11 cellular contexts compared by ENCODE assay signal in genomic region chr2:96061197-96061817, GRCh38. TPM values are rescaled to one million over a fixed set of nuclear protein-coding genes. Genes with fewer than 3 reads are reported as not detected.
DNase-seq lines count a peak whose midpoint lies in the region; ATAC-seq and TF ChIP-seq lines count a peak whose summit lies in the region.
"Not testable (repeated sequence)": the region's sequence is repeated elsewhere in the genome, so short reads cannot be mapped to it uniquely, and the experiment has no call there.
"Had no signal": no experiment of that assay in that cellular context is flagged by ENCODE, and none has a peak within 500 bp of the region (broad histone marks: within the 10 kb centered on the region; RNA-seq: fewer than 3 reads in every experiment).

No MANE protein-coding gene starts in this region.

- H3K27ac ChIP-seq in angular gyrus (ENCODE audit: low read depth, low read length): peak overlapping the region; percentile 76
- H3K27ac ChIP-seq in coronary artery: not testable (repeated sequence)

- intact Hi-C loops in Right ventricle myocardium inferior (cut with DNase I); posterior vena cava (cut with DNase I): not testable (repeated sequence)

- ATAC-seq in Right ventricle myocardium inferior: not testable (repeated sequence)

- H3K36me3 Mint-ChIP-seq in activated CD4-positive, alpha-beta memory T cell treated with anti-CD3 and anti-CD28 coated beads, Interleukin-2, amount 10 ng/mL, durations not matched to agents 7 days and 5 days (ENCODE audit: low read depth): not testable (repeated sequence)

- not testable (repeated sequence) for H3K27me3 Mint-ChIP-seq in activated CD4-positive, alpha-beta memory T cell treated with anti-CD3 and anti-CD28 coated beads, Interleukin-2, amount 10 ng/mL, durations not matched to agents 7 days and 5 days

- POLR2A ChIA-PET in activated CD4-positive, alpha-beta memory T cell treated with anti-CD3 and anti-CD28 coated beads, Interleukin-2, amount 10 ng/mL, durations not matched to agents 7 days and 5 days (lab: Charles Lee): not testable (repeated sequence)

- H3K9me3 Mint-ChIP-seq in activated CD4-positive, alpha-beta memory T cell treated with anti-CD3 and anti-CD28 coated beads, Interleukin-2, amount 10 ng/mL, durations not matched to agents 7 days and 5 days: not testable (repeated sequence)

- not testable (repeated sequence) for H3K4me3 Mint-ChIP-seq in activated CD4-positive, alpha-beta memory T cell treated with anti-CD3 and anti-CD28 coated beads, Interleukin-2, amount 10 ng/mL, durations not matched to agents 7 days and 5 days

- not testable (repeated sequence) for H3K4me1 Mint-ChIP-seq in activated CD4-positive, alpha-beta memory T cell treated with anti-CD3 and anti-CD28 coated beads, Interleukin-2, amount 10 ng/mL, durations not matched to agents 7 days and 5 days

- CTCF ChIA-PET in activated CD4-positive, alpha-beta memory T cell treated with anti-CD3 and anti-CD28 coated beads, Interleukin-2, amount 10 ng/mL, durations not matched to agents 7 days and 5 days (lab: Charles Lee): not testable (repeated sequence)

- H3K4me3 ChIP-seq in coronary artery: not testable (repeated sequence)

- DNase-seq in activated CD4-positive, alpha-beta memory T cell treated with anti-CD3 and anti-CD28 coated beads, Interleukin-2, amount 10 ng/mL, durations not matched to agents 7 days and 5 days: peak; percentile 8
- peak; percentile 9 for DNase-seq in activated T-cell treated with anti-CD3 and anti-CD28 coated beads, Interleukin-2, amount 50 U/mL, for 1 hour
- DNase-seq in coronary artery (ENCODE audit: low spot score): peak; percentile 40
- DNase-seq in Right ventricle myocardium inferior (ENCODE audit: missing footprints): peak; percentile 34
- DNase-seq in mesenteric fat pad (ENCODE audit: low spot score): peak; percentile 78
- DNase-seq in posterior vena cava (ENCODE audit: low spot score): peak; percentile 79

- TF ChIP-seq CTCF in coronary artery (IDR thresholded peaks at IDR 0.05): not testable (repeated sequence)

- not testable (repeated sequence) for H3K27ac Mint-ChIP-seq in activated CD4-positive, alpha-beta memory T cell treated with anti-CD3 and anti-CD28 coated beads, Interleukin-2, amount 10 ng/mL, durations not matched to agents 7 days and 5 days

RNA-seq across cellular contexts. Expression of gene GPAT2, which starts 26.6 kb away (rescaled TPM):
- total RNA-seq in activated CD4-positive, alpha-beta memory T cell treated with anti-CD3 and anti-CD28 coated beads, Interleukin-2, amount 10 ng/mL, durations not matched to agents 7 days and 5 days: 1 to 10 TPM; 6.9 to 7.1 TPM
- total RNA-seq in Right ventricle myocardium inferior (6.1 TPM), mesenteric fat pad (9.0 TPM), posterior vena cava (1 to 10 TPM; 6.0 to 10.0 TPM)
- total RNA-seq: G401, GM12878, HT1080 had no signal

RNA-seq across cellular contexts. Expression of gene ADRA2B, which starts 55.1 kb away (rescaled TPM):
- total RNA-seq in activated CD4-positive, alpha-beta memory T cell treated with anti-CD3 and anti-CD28 coated beads, Interleukin-2, amount 10 ng/mL, durations not matched to agents 7 days and 5 days: under 1 TPM in 1 of 2 experiments, not detected in 1; 0.05 TPM
- total RNA-seq in Right ventricle myocardium inferior (6.9 TPM), mesenteric fat pad (1.2 TPM), posterior vena cava (1 to 10 TPM; 4.1 to 7.1 TPM)
- total RNA-seq: G401, HFFc6, HT1080 had no signal

Comparison
In these comparisons a context has a peak if more than half of its experiments do, and no peak if none do; other contexts are left out.
1. DNase-seq: peak in every context shown above with its lines; median percentile 79 in posterior vena cava; 78 in mesenteric fat pad; 40 in coronary artery; 34 in Right ventricle myocardium inferior; 9 in activated T-cell treated with anti-CD3 and anti-CD28 coated beads, Interleukin-2, amount 50 U/mL, for 1 hour; 8 in activated CD4-positive, alpha-beta memory T cell treated with anti-CD3 and anti-CD28 coated beads, Interleukin-2, amount 10 ng/mL, durations not matched to agents 7 days and 5 days.